ENCODE assay signal across 2 cellular contexts in genomic region chr13:94585543-94586101, GRCh38.
TF ChIP-seq lines count a peak whose summit lies in the region.

No MANE protein-coding gene starts in this region.

TF ChIP-seq in liver, 16 proteins besides CTCF, POLR2A, EP300 and RAD21:
- TF ChIP-seq EGR1 (IDR thresholded peaks at IDR 0.05; ENCODE audit: low read depth in 2 of 2) (no peak), SP1 (IDR thresholded peaks at IDR 0.05) (peak; percentile 45), TAF1 (conservative IDR thresholded peaks at IDR 0.05) (no peak), RXRA (IDR thresholded peaks at IDR 0.05) (peak in 1 of 2 donors; percentile 5), HNF4A (conservative IDR thresholded peaks at IDR 0.05) (peak in 1 of 2 donors; percentile 73), ATF3 (IDR thresholded peaks at IDR 0.05) (no peak)

TF ChIP-seq in HepG2, 621 proteins besides CTCF, POLR2A, EP300 and RAD21:
- TF ChIP-seq MTERF4 (CRISPR knock-in tag; IDR thresholded peaks at IDR 0.05) (no peak), PHB2 (IDR thresholded peaks at IDR 0.05; ENCODE audit: partially characterized antibody) (no peak), ZMYM4 (CRISPR knock-in tag; IDR thresholded peaks at IDR 0.05) (no peak), HOXA5 (CRISPR knock-in tag; IDR thresholded peaks at IDR 0.05) (no peak), MED1 (CRISPR knock-in tag; IDR thresholded peaks at IDR 0.05) (no peak), ZNF629 (CRISPR knock-in tag; conservative IDR thresholded peaks at IDR 0.05) (no peak), ZNF703 (CRISPR knock-in tag; IDR thresholded peaks at IDR 0.05; ENCODE audit: borderline replicate concordance) (no peak), SKI (IDR thresholded peaks at IDR 0.05; ENCODE audit: partially characterized antibody) (no peak), KMT2A (CRISPR knock-in tag; IDR thresholded peaks at IDR 0.05) (no peak), ZNF740 (CRISPR knock-in tag; IDR thresholded peaks at IDR 0.05) (no peak), GATAD2A (CRISPR knock-in tag; IDR thresholded peaks at IDR 0.05) (no peak), ZNF24 (IDR thresholded peaks at IDR 0.05) (no peak), ARID4A (CRISPR knock-in tag; IDR thresholded peaks at IDR 0.05; ENCODE audit: borderline replicate concordance) (no peak), ZNF441 (CRISPR knock-in tag; IDR thresholded peaks at IDR 0.05; ENCODE audit: borderline replicate concordance) (no peak), KLF13 (CRISPR knock-in tag; IDR thresholded peaks at IDR 0.05) (no peak), ASH2L (IDR thresholded peaks at IDR 0.05; ENCODE audit: insufficient read length, low read depth, low read length) (no peak), ZBTB26 (CRISPR knock-in tag; IDR thresholded peaks at IDR 0.05; ENCODE audit: borderline replicate concordance) (no peak)
- TF ChIP-seq, protein P1, sequence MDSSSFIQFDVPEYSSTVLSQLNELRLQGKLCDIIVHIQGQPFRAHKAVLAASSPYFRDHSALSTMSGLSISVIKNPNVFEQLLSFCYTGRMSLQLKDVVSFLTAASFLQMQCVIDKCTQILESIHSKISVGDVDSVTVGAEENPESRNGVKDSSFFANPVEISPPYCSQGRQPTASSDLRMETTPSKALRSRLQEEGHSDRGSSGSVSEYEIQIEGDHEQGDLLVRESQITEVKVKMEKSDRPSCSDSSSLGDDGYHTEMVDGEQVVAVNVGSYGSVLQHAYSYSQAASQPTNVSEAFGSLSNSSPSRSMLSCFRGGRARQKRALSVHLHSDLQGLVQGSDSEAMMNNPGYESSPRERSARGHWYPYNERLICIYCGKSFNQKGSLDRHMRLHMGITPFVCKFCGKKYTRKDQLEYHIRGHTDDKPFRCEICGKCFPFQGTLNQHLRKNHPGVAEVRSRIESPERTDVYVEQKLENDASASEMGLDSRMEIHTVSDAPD (CRISPR knock-in tag; IDR thresholded peaks at IDR 0.05) = no peak
- TF ChIP-seq, protein P2, sequence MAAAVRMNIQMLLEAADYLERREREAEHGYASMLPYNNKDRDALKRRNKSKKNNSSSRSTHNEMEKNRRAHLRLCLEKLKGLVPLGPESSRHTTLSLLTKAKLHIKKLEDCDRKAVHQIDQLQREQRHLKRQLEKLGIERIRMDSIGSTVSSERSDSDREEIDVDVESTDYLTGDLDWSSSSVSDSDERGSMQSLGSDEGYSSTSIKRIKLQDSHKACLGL (CRISPR knock-in tag; IDR thresholded peaks at IDR 0.05) = no peak
